In genomic region chr12:19893514-19893913, GRCh38 we compare ENCODE assay signal across 9 cellular contexts.
DNase-seq lines count a peak whose midpoint lies in the region; ATAC-seq, FAIRE-seq and TF ChIP-seq lines count a peak whose summit lies in the region.
"Had no signal": no experiment of that assay in that cellular context is flagged by ENCODE, and none has a peak within 500 bp of the region (broad histone marks: within the 10 kb centered on the region; RNA-seq: fewer than 3 reads in every experiment).

No MANE protein-coding gene starts in this region.

- H3K27me3 ChIP-seq in adipocyte (replicated peaks; ENCODE audit: control insufficient read depth, insufficient read depth, low read length): no peaks in the 10 kb centered on the region

- peak; percentile 14 for DNase-seq in HuH-7.5 (ENCODE audit: low spot score)
- peak; percentile 42 for DNase-seq in adipocyte (ENCODE audit: low read depth)
- DNase-seq in left lobe of liver (ENCODE audit: low spot score): no peak
- no peak for DNase-seq in GM12892 (ENCODE audit: insufficient read length)
- no peak for DNase-seq in NK-92 (lab: John Stamatoyannopoulos, UW; ENCODE audit: unreplicated experiment)
- DNase-seq in UCSD-AML1 (lab: John Stamatoyannopoulos, UW; ENCODE audit: unreplicated experiment): no peak
- DNase-seq: effector memory CD8-positive, alpha-beta T cell had no signal

- no peak for TF ChIP-seq POLR2A in GM12892 (IDR thresholded peaks at IDR 0.05; ENCODE audit: low read depth, low read length)

- no peak overlapping the region for H3K27ac ChIP-seq in C4-2B

- H3K9me3 ChIP-seq in adipocyte (ENCODE audit: control insufficient read depth, low read length): no peaks in the 10 kb centered on the region

- no peak overlapping the region for H3K4me3 ChIP-seq in adipocyte (ENCODE audit: low read length)

- no peak for FAIRE-seq in GM12892 (lab: Jason Lieb, UNC)

- H3K4me1 ChIP-seq in adipocyte (ENCODE audit: control insufficient read depth, insufficient read depth, low read length): peaks cover 13% of the 10 kb centered on the region

- H3K36me3 ChIP-seq in adipocyte (ENCODE audit: control insufficient read depth, insufficient read depth, low read length, severe bottlenecking): no peaks in the 10 kb centered on the region

- H3K9ac ChIP-seq in adipocyte (ENCODE audit: low read length): no peak overlapping the region

- peak; percentile 34 for TF ChIP-seq CTCF in C4-2B (conservative IDR thresholded peaks at IDR 0.05)

- ATAC-seq in left lobe of liver (peak; percentile 99), HG03095 (IDR thresholded peaks at IDR 0.05; ENCODE audit: unreplicated experiment) (no peak)
- ATAC-seq: effector memory CD8-positive, alpha-beta T cell had no signal

Comparison
In these comparisons a context has a peak if more than half of its experiments do, and no peak if none do; other contexts are left out.
1. DNase-seq: peak in HuH-7.5 (single experiment) and adipocyte (single experiment); none in left lobe of liver (single experiment), GM12892 (single experiment), NK-92 (single experiment) and UCSD-AML1 (single experiment).